Comparison of ENCODE assay signal across 20 cellular contexts in the genomic region with DNA sequence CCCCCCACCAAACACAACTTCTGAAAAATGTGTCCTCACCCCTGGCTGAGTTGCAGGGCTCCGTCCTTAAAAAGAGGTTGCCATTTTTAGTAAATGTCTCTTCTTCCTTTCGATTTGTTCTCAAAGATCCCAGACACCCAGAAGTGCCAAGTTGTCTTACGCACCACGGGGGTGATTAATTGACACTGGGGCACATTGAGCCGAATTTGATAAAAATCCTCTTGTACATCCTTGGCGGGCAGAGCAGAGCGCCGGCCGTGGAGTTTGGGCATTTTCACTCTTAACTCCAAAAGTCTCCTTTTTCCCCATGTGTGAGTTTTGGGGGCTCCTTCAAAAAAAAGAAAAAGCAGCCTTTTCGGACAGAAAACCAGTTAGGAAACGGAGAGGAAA. TPM values are rescaled to one million over a fixed set of nuclear protein-coding genes. Genes with fewer than 3 reads are reported as not detected.
DNase-seq lines count a peak whose midpoint lies in the region; ATAC-seq, FAIRE-seq and TF ChIP-seq lines count a peak whose summit lies in the region.
"Had no signal": no experiment of that assay in that cellular context is flagged by ENCODE, and none has a peak within 500 bp of the region (broad histone marks: within the 10 kb centered on the region; RNA-seq: fewer than 3 reads in every experiment).

No MANE protein-coding gene starts in this region.

- no peak overlapping the region for H2AFZ ChIP-seq in H9 (ENCODE audit: low read length)
- H2AFZ ChIP-seq in endothelial cell of umbilical vein (ENCODE audit: low read depth, low read length): no peak overlapping the region
- peak overlapping the region; percentile 72 for H2AFZ ChIP-seq in neuronal stem cell (ENCODE audit: low read length)

- H3K23ac ChIP-seq in H9 (ENCODE audit: insufficient read length, low read depth, low read length) (no peak overlapping the region), neuronal stem cell (ENCODE audit: low read depth, low read length, poor library complexity) (no peak overlapping the region)

- H3K14ac ChIP-seq in H9 (ENCODE audit: insufficient read depth, low read length) (no peak overlapping the region), neuronal stem cell (ENCODE audit: low read length) (no peak overlapping the region)

- H3T11ph ChIP-seq in H9 (ENCODE audit: low read length): no peak overlapping the region

- H2BK12ac ChIP-seq in H9 (ENCODE audit: insufficient read length, low read depth, low read length): no peak overlapping the region
- H2BK12ac ChIP-seq in neuronal stem cell (ENCODE audit: low read length): no peak overlapping the region

- CTCF ChIA-PET in CD4-positive, alpha-beta memory T cell (lab: Charles Lee; ENCODE audit: partially characterized antibody): no interaction called here
- CTCF ChIA-PET in endothelial cell of umbilical vein (lab: Charles Lee): interaction anchor here (2.1 kb wide), 1 partner anchor 72 kb away, joined by 10 read pairs; no protein-coding TSS in a partner anchor

- FAIRE-seq in endothelial cell of umbilical vein (lab: Jason Lieb, UNC): no peak
- FAIRE-seq: astrocyte had no signal

- H2BK120ac ChIP-seq in H9 (ENCODE audit: low read depth, low read length, poor library complexity, severe bottlenecking): no peak overlapping the region
- H2BK120ac ChIP-seq in neuronal stem cell (ENCODE audit: low read depth, low read length): no peak overlapping the region

- H3K4me1 ChIP-seq in CD4-positive, alpha-beta memory T cell (ENCODE audit: insufficient read depth, low read length): peaks cover 15% of the 10 kb centered on the region
- H3K4me1 ChIP-seq in H9 (ENCODE audit: insufficient read depth, low read length): peaks cover 3% of the 10 kb centered on the region; the same call in 1 of the 2 replicates
- H3K4me1 ChIP-seq in endothelial cell of umbilical vein (ENCODE audit: control insufficient read depth, extremely low read depth, insufficient read depth, low read length): no peaks in the 10 kb centered on the region
- peaks cover 3 to 6% of the 10 kb centered on the region in 2 donors for H3K4me1 ChIP-seq in neuronal stem cell (ENCODE audit: control insufficient read depth in 2 of 2, insufficient read depth in 1 of 2, low read depth in 1 of 2, low read length in 2 of 2)

- H3K4me3 ChIP-seq in CD4-positive, alpha-beta memory T cell (ENCODE audit: low read length in 2 of 2): no peak overlapping the region
- H3K4me3 ChIP-seq in endothelial cell of umbilical vein (replicated peaks in 1 of 3; ENCODE audit: insufficient read depth in 1 of 3, low read depth in 1 of 3, low read length in 3 of 3) (no peak overlapping the region), neuronal stem cell (ENCODE audit: low read length in 2 of 2) (no peak overlapping the region)
- H3K4me3 ChIP-seq: colonic mucosa, Peyer's patch had no signal

- ATAC-seq in GM21526 (IDR thresholded peaks at IDR 0.05; ENCODE audit: low FRiP score, unreplicated experiment) (no peak), HG02610 (IDR thresholded peaks at IDR 0.05; ENCODE audit: unreplicated experiment) (no peak)
- ATAC-seq: activated CD4-positive, alpha-beta T cell treated with anti-CD3 and anti-CD28 coated beads for 36 hours; left cardiac atrium had no signal

- intact Hi-C loops in CD4-positive, alpha-beta memory T cell (cut with micrococcal nuclease): no loop called here
- intact Hi-C loops in endothelial cell of umbilical vein (cut with micrococcal nuclease): loop anchor here (10.0 kb wide), 1 partner anchor 47 kb away; no protein-coding TSS in a partner anchor

- BruUV-seq in endothelial cell of umbilical vein (replicated peaks; lab: Mats Ljungman, UMichigan): no TSS peak

- H3K4ac ChIP-seq in H9 (ENCODE audit: low read depth, low read length): no peak overlapping the region
- no peak overlapping the region for H3K4ac ChIP-seq in neuronal stem cell (ENCODE audit: low read length)

- peaks cover 11% of the 10 kb centered on the region for H3K23me2 ChIP-seq in H9 (ENCODE audit: insufficient read length, low read depth, low read length, poor library complexity, severe bottlenecking)

- H3K79me1 ChIP-seq in H9 (ENCODE audit: insufficient read depth, low read depth, low read length, poor library complexity, severe bottlenecking) (no peaks in the 10 kb centered on the region), neuronal stem cell (ENCODE audit: low read depth, low read length) (no peaks in the 10 kb centered on the region)

- no peak for DNase-seq in CD4-positive, alpha-beta memory T cell
- DNase-seq in H9: no peak
- DNase-seq in endothelial cell of umbilical vein (ENCODE audit: low read depth, low spot score): no peak
- no peak for DNase-seq in neuronal stem cell (ENCODE audit: low spot score)
- DNase-seq in NCI-H446 (lab: John Stamatoyannopoulos, UW): no peak
- DNase-seq in islet precursor cell: no peak
- DNase-seq: activated CD4-positive, alpha-beta T cell treated with anti-CD3 and anti-CD28 coated beads for 36 hours; activated CD8-positive, alpha-beta memory T cell treated with anti-CD3 and anti-CD28 coated beads, Interleukin-2, amount 50 U/mL, for 4 hours; AML-193; colonic mucosa; left cardiac atrium; NCI-H1694 treated with DMSO at 0.1 percent for 48 hours; NCI-H226; substantia nigra had no signal

- POLR2A ChIA-PET in CD4-positive, alpha-beta memory T cell (lab: Charles Lee; ENCODE audit: partially characterized antibody): no interaction called here
- POLR2A ChIA-PET in endothelial cell of umbilical vein (lab: Charles Lee): no interaction called here

- no peak overlapping the region for H4K91ac ChIP-seq in H9 (ENCODE audit: insufficient read length, low read depth, low read length)
- H4K91ac ChIP-seq in neuronal stem cell (ENCODE audit: low read depth, low read length, poor library complexity): no peak overlapping the region

- no peak overlapping the region for H2BK15ac ChIP-seq in H9 (ENCODE audit: low read depth, low read length)
- no peak overlapping the region for H2BK15ac ChIP-seq in neuronal stem cell (ENCODE audit: low read length)

- no peak overlapping the region for H3K27ac ChIP-seq in CD4-positive, alpha-beta memory T cell (ENCODE audit: low read depth, low read length)
- H3K27ac ChIP-seq in H9 (ENCODE audit: insufficient read length, low read depth, low read length): no peak overlapping the region
- no peak overlapping the region for H3K27ac ChIP-seq in endothelial cell of umbilical vein (ENCODE audit: insufficient read depth, low read depth, low read length)
- no peak overlapping the region for H3K27ac ChIP-seq in neuronal stem cell (replicated peaks; ENCODE audit: low read length)
- H3K27ac ChIP-seq: colonic mucosa, Peyer's patch had no signal

- H4K5ac ChIP-seq in H9 (ENCODE audit: insufficient read length, low read depth, low read length): no peak overlapping the region

- H2BK5ac ChIP-seq in H9 (ENCODE audit: insufficient read length, low read length): no peak overlapping the region
- no peak overlapping the region for H2BK5ac ChIP-seq in neuronal stem cell (ENCODE audit: low read length)

- H3K56ac ChIP-seq in H9 (ENCODE audit: insufficient read length, low read depth, low read length): no peak overlapping the region

- no peaks in the 10 kb centered on the region for H3K36me3 Mint-ChIP-seq in CD4-positive, alpha-beta memory T cell
- H3K36me3 Mint-ChIP-seq in H9 (ENCODE audit: insufficient read depth in 1 of 3, low read depth in 3 of 3): no peaks in the 10 kb centered on the region; a peak in 1 of 7 replicates

- no peaks in the 10 kb centered on the region for H3K36me3 ChIP-seq in CD4-positive, alpha-beta memory T cell (ENCODE audit: insufficient read depth, low read length)
- H3K36me3 ChIP-seq in endothelial cell of umbilical vein (ENCODE audit: control insufficient read depth in 2 of 2, extremely low read depth in 1 of 2, insufficient read depth in 2 of 2, low read length in 2 of 2) (no peaks in the 10 kb centered on the region), neuronal stem cell (replicated peaks in 1 of 2; ENCODE audit: control insufficient read depth in 2 of 2, insufficient read depth in 2 of 2, low read length in 2 of 2) (no peaks in the 10 kb centered on the region)
- H3K36me3 ChIP-seq: colonic mucosa, Peyer's patch had no signal

- H4K20me1 ChIP-seq in H9 (ENCODE audit: control insufficient read depth, insufficient read depth, insufficient read length): no peaks in the 10 kb centered on the region
- no peaks in the 10 kb centered on the region for H4K20me1 ChIP-seq in endothelial cell of umbilical vein (replicated peaks; ENCODE audit: control insufficient read depth, extremely low read depth, insufficient read depth, low read length)

- H3K9me3 Mint-ChIP-seq in CD4-positive, alpha-beta memory T cell: peaks cover 0 to 2% (median 0%) of the 10 kb centered on the region in 8 donors
- H3K9me3 Mint-ChIP-seq in H9: peaks cover 0 to 5% of the 10 kb centered on the region in 2 experiments; a peak in 1 of 5 replicates

- peaks cover 38% of the 10 kb centered on the region for H3K27me3 ChIP-seq in CD4-positive, alpha-beta memory T cell (ENCODE audit: insufficient read depth, low read length)
- peaks cover 90% of the 10 kb centered on the region for H3K27me3 ChIP-seq in H9 (ENCODE audit: insufficient read depth, low read length)
- H3K27me3 ChIP-seq in endothelial cell of umbilical vein (ENCODE audit: control insufficient read depth in 2 of 2, insufficient read depth in 2 of 2, low read length in 2 of 2): peaks cover 83 to 88% of the 10 kb centered on the region in 2 experiments
- H3K27me3 ChIP-seq in neuronal stem cell (ENCODE audit: control insufficient read depth in 3 of 3, insufficient read depth in 3 of 3, low read depth in 1 of 3, low read length in 3 of 3): peaks cover 82 to 99% (median 93%) of the 10 kb centered on the region in 3 experiments

- TF ChIP-seq CTCF in H9 (conservative IDR thresholded peaks at IDR 0.05) (no peak), endothelial cell of umbilical vein (IDR thresholded peaks at IDR 0.05; ENCODE audit: extremely low read depth in 1 of 2, insufficient read depth in 1 of 2, low read depth in 1 of 2, low read length in 2 of 2) (no peak)

- no peak overlapping the region for H3K18ac ChIP-seq in H9 (ENCODE audit: insufficient read length, low read depth, low read length)
- no peak overlapping the region for H3K18ac ChIP-seq in neuronal stem cell (ENCODE audit: low read length)

- no peaks in the 10 kb centered on the region for H3K9me1 ChIP-seq in endothelial cell of umbilical vein (replicated peaks; ENCODE audit: control insufficient read depth, extremely low read depth, insufficient read depth, low read length)

- H3K4me2 ChIP-seq in H9 (ENCODE audit: insufficient read depth, insufficient read length, low read length) (peak overlapping the region; percentile 19), endothelial cell of umbilical vein (ENCODE audit: insufficient read depth, low read length) (no peak overlapping the region), neuronal stem cell (ENCODE audit: insufficient read depth, low read length, poor library complexity, severe bottlenecking) (no peak overlapping the region)

- no peak overlapping the region for H3K27ac Mint-ChIP-seq in CD4-positive, alpha-beta memory T cell
- no peak overlapping the region for H3K27ac Mint-ChIP-seq in H9
- H3K27ac Mint-ChIP-seq: activated CD4-positive, alpha-beta T cell treated with anti-CD3 and anti-CD28 coated beads for 36 hours had no signal

- peaks cover 55 to 63% of the 10 kb centered on the region in 2 donors for H3K27me3 Mint-ChIP-seq in CD4-positive, alpha-beta memory T cell
- H3K27me3 Mint-ChIP-seq in H9 (ENCODE audit: low read depth): peaks cover 94% of the 10 kb centered on the region

- H3K4me3 Mint-ChIP-seq in CD4-positive, alpha-beta memory T cell: peak overlapping the region in 5 of 8 donors; percentile 4 to 74 (median 40)
- peak overlapping the region; percentile 27 to 75; a peak in 3 of 5 replicates for H3K4me3 Mint-ChIP-seq in H9
- H3K4me3 Mint-ChIP-seq: activated CD4-positive, alpha-beta T cell treated with anti-CD3 and anti-CD28 coated beads for 36 hours had no signal

- H4K8ac ChIP-seq in H9 (replicated peaks; ENCODE audit: insufficient read length, low read depth, low read length): no peak overlapping the region
- H4K8ac ChIP-seq in neuronal stem cell (ENCODE audit: low read depth, low read length): no peak overlapping the region

- no peaks in the 10 kb centered on the region for H3K9me3 ChIP-seq in CD4-positive, alpha-beta memory T cell (ENCODE audit: control insufficient read depth in 1 of 2, low read length in 2 of 2)
- no peaks in the 10 kb centered on the region for H3K9me3 ChIP-seq in H9 (ENCODE audit: control insufficient read depth, low read depth, low read length)
- no peaks in the 10 kb centered on the region for H3K9me3 ChIP-seq in endothelial cell of umbilical vein (replicated peaks; ENCODE audit: control insufficient read depth, insufficient read depth, low read length)
- peaks cover 0 to 3% of the 10 kb centered on the region in 2 donors for H3K9me3 ChIP-seq in neuronal stem cell (replicated peaks in 1 of 2; ENCODE audit: control insufficient read depth in 2 of 2, insufficient read depth in 1 of 2, low read depth in 1 of 2, low read length in 2 of 2)
- H3K9me3 ChIP-seq: colonic mucosa, Peyer's patch had no signal

- no peak overlapping the region for H2BK20ac ChIP-seq in H9 (ENCODE audit: low read depth, low read length, poor library complexity, severe bottlenecking)

- no CpG with 5 or more reads among the region's 11 CpGs for WGBS in H9 (ENCODE audit: extremely low coverage, insufficient read length, low lambda C conversion rate)
- no CpG with 5 or more reads among the region's 11 CpGs for WGBS in neuronal stem cell (ENCODE audit: extremely low coverage in 2 of 2, insufficient read length in 2 of 2, insufficient replicate concordance in 1 of 2), 2 donors

- dilution Hi-C loops in endothelial cell of umbilical vein (cut with MboI; ENCODE audit: extremely low pct_ligation_motif_present, low sequenced_read_pairs): no loop called here

- no peak for TF ChIP-seq POLR2A in endothelial cell of umbilical vein (IDR thresholded peaks at IDR 0.05; ENCODE audit: low read depth, low read length)

- peaks cover 6 to 24% (median 17%) of the 10 kb centered on the region in 4 donors for H3K4me1 Mint-ChIP-seq in CD4-positive, alpha-beta memory T cell
- H3K4me1 Mint-ChIP-seq in H9: peaks cover 43 to 66% of the 10 kb centered on the region in 2 experiments

- no peak overlapping the region for H2AK5ac ChIP-seq in H9 (ENCODE audit: insufficient read length, low read length)
- H2AK5ac ChIP-seq in neuronal stem cell (ENCODE audit: low read depth, low read length): no peak overlapping the region

- H3K9ac ChIP-seq in H9 (ENCODE audit: extremely low read depth, insufficient read length, low read length) (no peak overlapping the region), endothelial cell of umbilical vein (replicated peaks; ENCODE audit: extremely low read depth, insufficient read depth, low read length) (no peak overlapping the region), neuronal stem cell (ENCODE audit: low read depth, low read length, poor library complexity) (no peak overlapping the region)

- H3K79me2 ChIP-seq in H9 (ENCODE audit: insufficient read depth, low read length) (no peaks in the 10 kb centered on the region), endothelial cell of umbilical vein (ENCODE audit: control insufficient read depth, insufficient read depth, low read length) (no peaks in the 10 kb centered on the region)

RNA-seq across cellular contexts. Expression of a gene that starts 4.5 kb away (rescaled TPM):
- total RNA-seq in CD4-positive, alpha-beta memory T cell: not detected
- polyA plus RNA-seq in CD4-positive, alpha-beta memory T cell: not detected
- total RNA-seq in H9 (2021) (0.70 and 0.85 TPM in 2 replicates), endothelial cell of umbilical vein (not detected in 2 replicates)
- polyA plus RNA-seq in endothelial cell of umbilical vein: not detected in 2 replicates
- polyA plus RNA-seq in endothelial cell of umbilical vein (2011; cell fraction: cytosol; rRNA removed): not detected in 2 replicates
- not detected in 2 replicates for polyA plus RNA-seq in endothelial cell of umbilical vein (2011; cell fraction: nucleus; rRNA removed)
- polyA plus RNA-seq in endothelial cell of umbilical vein (2012): not detected in 2 replicates
- polyA minus RNA-seq in endothelial cell of umbilical vein: not detected in 2 replicates
- not detected for polyA minus RNA-seq in endothelial cell of umbilical vein (2011; cell fraction: cytosol; rRNA and poly(A)+ RNA removed)
- polyA minus RNA-seq in endothelial cell of umbilical vein (2011; cell fraction: nucleus; rRNA and poly(A)+ RNA removed): not detected in 2 replicates
- 0.22 TPM for polyA plus RNA-seq in neuronal stem cell (2013, experiment 1 of 2)
- polyA plus RNA-seq in neuronal stem cell (2013, experiment 2 of 2): 0.18 TPM
- total RNA-seq: activated CD4-positive, alpha-beta T cell treated with anti-CD3 and anti-CD28 coated beads for 36 hours; fibroblast of villous mesenchyme; mononuclear cell; Peyer's patch had no signal
